In the genomic region with DNA sequence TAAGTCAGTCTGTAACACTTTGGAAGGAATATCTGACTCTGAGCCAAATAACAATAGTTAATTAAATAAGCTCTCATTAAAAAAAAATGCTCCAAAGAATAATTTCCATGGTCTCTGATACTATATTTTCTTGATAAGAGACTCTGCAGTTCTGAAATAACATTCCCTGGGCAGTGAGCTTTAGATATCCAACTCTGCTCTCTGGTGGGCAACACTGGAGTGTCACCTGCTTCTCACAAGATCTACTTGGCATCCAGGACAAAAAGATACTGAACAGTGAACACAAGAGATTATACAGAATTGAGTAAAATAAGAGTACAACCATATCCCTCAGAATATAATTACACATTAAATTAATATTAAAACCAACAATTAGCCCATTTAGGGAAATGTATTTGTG, we compare ENCODE assay signal across 9 cellular contexts. TPM values are rescaled to one million over a fixed set of nuclear protein-coding genes. Genes with fewer than 3 reads are reported as not detected.
DNase-seq lines count a peak whose midpoint lies in the region; ATAC-seq lines count a peak whose summit lies in the region.
"Had no signal": no experiment of that assay in that cellular context is flagged by ENCODE, and none has a peak within 500 bp of the region (broad histone marks: within the 10 kb centered on the region; RNA-seq: fewer than 3 reads in every experiment).

No MANE protein-coding gene starts in this region.

- ATAC-seq in GM21447 (IDR thresholded peaks at IDR 0.05; ENCODE audit: unreplicated experiment) (no peak), GM18517 (IDR thresholded peaks at IDR 0.05; ENCODE audit: unreplicated experiment) (no peak)

- H3K4me3 ChIP-seq in MG63, result no peak overlapping the region

- H3K27me3 ChIP-seq in MG63, result no peaks in the 10 kb centered on the region

- no peaks in the 10 kb centered on the region for H3K9me3 ChIP-seq in MG63

- H3K36me3 ChIP-seq in MG63, result peaks cover 68% of the 10 kb centered on the region

- DNase-seq in NCI-H345 (lab: John Stamatoyannopoulos, UW) (peak; percentile 3), NCI-H345 treated with DMSO at 0.1 percent for 48 hours (lab: John Stamatoyannopoulos, UW; ENCODE audit: unreplicated experiment) (no peak), NCI-H748 treated with DMSO at 0.1 percent for 48 hours (lab: John Stamatoyannopoulos, UW) (peak; percentile 21), fibroblast of gingiva (ENCODE audit: low read depth) (peak; percentile 21), pulmonary artery endothelial cell (ENCODE audit: low read depth, low spot score) (peak; percentile 43), MG63 (no peak)

RNA-seq across cellular contexts. Expression of a gene that starts 13.7 kb away (rescaled TPM):
- 56.8 and 67.5 TPM in 2 replicates for total RNA-seq in pulmonary artery endothelial cell
- total RNA-seq in MG63 (2014; rRNA removed; shearing (Covaris generic); ENCODE audit: low replicate concordance), result 44.7 and 45.0 TPM in 2 replicates

RNA-seq across cellular contexts. Expression of a gene that starts 42.5 kb away (rescaled TPM):
- total RNA-seq in pulmonary artery endothelial cell, result 0.07 and 0.11 TPM in 2 replicates
- total RNA-seq in MG63 (2014; rRNA removed; shearing (Covaris generic); ENCODE audit: low replicate concordance), result not detected in 2 replicates

RNA-seq across cellular contexts. Expression of a gene that starts 55.8 kb away (rescaled TPM):
- total RNA-seq in pulmonary artery endothelial cell, result not detected in 2 replicates
- total RNA-seq in MG63 (2014; rRNA removed; shearing (Covaris generic); ENCODE audit: low replicate concordance), result not detected in 2 replicates
- total RNA-seq: skeletal muscle tissue had no signal

Comparison
In these comparisons a context has a peak if more than half of its experiments do, and no peak if none do; other contexts are left out.
1. DNase-seq: peak in NCI-H345 (single experiment), NCI-H748 treated with DMSO at 0.1 percent for 48 hours (single experiment), fibroblast of gingiva (single experiment) and pulmonary artery endothelial cell (single experiment); none in NCI-H345 treated with DMSO at 0.1 percent for 48 hours (single experiment) and MG63 (single experiment).